ENCODE assay signal across 1 cellular context in the genomic region with DNA sequence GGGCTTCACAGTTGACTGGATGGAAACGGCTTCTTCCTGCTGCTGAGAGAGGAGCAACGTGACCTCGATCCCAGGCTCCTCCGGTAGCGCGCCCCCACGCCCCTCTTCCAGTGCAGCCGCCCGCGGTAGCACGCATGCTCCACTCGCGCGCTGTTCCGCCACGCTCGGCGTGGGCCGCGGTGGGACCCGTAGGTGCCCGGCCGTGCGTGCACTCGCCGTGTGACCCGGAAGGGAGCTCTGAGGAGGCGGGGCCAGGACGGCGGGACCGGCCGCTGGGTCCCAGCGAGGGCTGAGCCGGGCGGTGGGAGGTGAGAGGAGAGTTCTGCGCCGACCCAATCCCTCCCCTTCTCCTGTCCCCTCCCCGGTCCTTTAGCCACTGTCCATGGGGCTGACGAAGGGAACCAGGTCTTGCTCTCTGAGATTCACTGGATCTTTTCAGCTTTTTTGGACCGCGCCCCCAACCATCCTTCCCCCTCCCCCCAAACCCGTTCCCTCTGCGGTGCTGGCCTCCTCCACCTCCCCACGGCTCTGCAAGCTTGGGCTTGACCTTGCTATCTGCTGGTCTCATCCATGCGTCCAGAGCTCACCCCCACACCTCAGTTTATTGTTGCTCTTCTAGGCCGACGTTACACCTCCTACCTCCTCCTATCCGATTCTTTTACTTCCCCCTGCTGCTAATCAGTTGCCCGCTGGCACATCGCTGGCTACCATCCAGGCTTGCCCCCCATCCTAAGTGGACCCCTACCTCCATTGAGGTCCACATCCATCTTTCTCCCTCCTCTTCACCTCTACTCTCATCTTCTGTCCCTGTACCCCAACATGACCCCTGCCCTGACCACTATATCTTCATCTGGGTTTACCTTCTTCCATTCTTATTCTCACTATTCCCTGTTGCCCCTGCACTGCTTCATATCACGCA.
TF ChIP-seq lines count a peak whose summit lies in the region.

A gene (plus strand): TSS at position 255 of the 919 bp plus-strand sequence. CDS start 2,115 bp downstream, outside the sequence.

TF ChIP-seq in H1, 55 proteins besides CTCF, POLR2A, EP300 and RAD21 (continues in another document):
- no peak for TF ChIP-seq BRCA1 (IDR thresholded peaks at IDR 0.05; ENCODE audit: low read depth, low read length)
- TF ChIP-seq RFX5 (IDR thresholded peaks at IDR 0.05; ENCODE audit: borderline replicate concordance, low read depth, low read length), result no peak
- TF ChIP-seq PHF8 (conservative IDR thresholded peaks at IDR 0.05; ENCODE audit: low read depth, low read length), result peak; percentile 60
- no peak for TF ChIP-seq CBX5 (IDR thresholded peaks at IDR 0.05; ENCODE audit: low read depth, low read length)
- no peak for TF ChIP-seq NANOG (IDR thresholded peaks at IDR 0.05; ENCODE audit: insufficient read depth, low read depth, low read length, poor library complexity, severe bottlenecking)
- no peak for TF ChIP-seq KDM5A (IDR thresholded peaks at IDR 0.05; ENCODE audit: low read length)
- TF ChIP-seq HDAC2 (IDR thresholded peaks at IDR 0.05; ENCODE audit: borderline replicate concordance in 1 of 2, low read depth in 2 of 2, low read length in 2 of 2), result peak; percentile 82 to 89; a peak in 2 of 4 replicates
- no peak for TF ChIP-seq EZH2 (IDR thresholded peaks at IDR 0.05; ENCODE audit: low read depth, low read length, severe bottlenecking)
- TF ChIP-seq, protein P1, sequence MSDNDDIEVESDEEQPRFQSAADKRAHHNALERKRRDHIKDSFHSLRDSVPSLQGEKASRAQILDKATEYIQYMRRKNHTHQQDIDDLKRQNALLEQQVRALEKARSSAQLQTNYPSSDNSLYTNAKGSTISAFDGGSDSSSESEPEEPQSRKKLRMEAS (IDR thresholded peaks at IDR 0.05), result peak; percentile 78
- TF ChIP-seq JUN (IDR thresholded peaks at IDR 0.05; ENCODE audit: low read depth, low read length), result no peak
- no peak for TF ChIP-seq SAP30 (IDR thresholded peaks at IDR 0.05; ENCODE audit: insufficient read depth, insufficient replicate concordance, low read length)
- TF ChIP-seq CTBP2 (IDR thresholded peaks at IDR 0.05; ENCODE audit: borderline replicate concordance, insufficient read depth, insufficient read length, low read length), result no peak
- no peak for TF ChIP-seq SP4 (IDR thresholded peaks at IDR 0.05; ENCODE audit: low read length)
- no peak for TF ChIP-seq CEBPB (IDR thresholded peaks at IDR 0.05; ENCODE audit: low read depth, low read length)
- no peak for TF ChIP-seq SIX5 (IDR thresholded peaks at IDR 0.05; ENCODE audit: low read depth, low read length)
- TF ChIP-seq SIRT6 (IDR thresholded peaks at IDR 0.05; ENCODE audit: low read length), result no peak
- peak; percentile 8; the same call in 1 of the 2 replicates for TF ChIP-seq CREB1 (IDR thresholded peaks at IDR 0.05)
- TF ChIP-seq TCF12 (IDR thresholded peaks at IDR 0.05; ENCODE audit: low read depth, low read length), result no peak
- TF ChIP-seq TEAD4 (IDR thresholded peaks at IDR 0.05; ENCODE audit: low read depth, low read length), result no peak; the same call in 1 of the 2 replicates
- peak; percentile 77 for TF ChIP-seq BACH1 (IDR thresholded peaks at IDR 0.05; ENCODE audit: low read length)
- no peak for TF ChIP-seq ZNF274 (IDR thresholded peaks at IDR 0.05; ENCODE audit: borderline replicate concordance, extremely low read depth, low read length)
- TF ChIP-seq SP2 (IDR thresholded peaks at IDR 0.05; ENCODE audit: low read length), result no peak
- TF ChIP-seq CBX8 (IDR thresholded peaks at IDR 0.05; ENCODE audit: borderline replicate concordance, low read depth, low read length), result no peak
- TF ChIP-seq, protein P2, sequence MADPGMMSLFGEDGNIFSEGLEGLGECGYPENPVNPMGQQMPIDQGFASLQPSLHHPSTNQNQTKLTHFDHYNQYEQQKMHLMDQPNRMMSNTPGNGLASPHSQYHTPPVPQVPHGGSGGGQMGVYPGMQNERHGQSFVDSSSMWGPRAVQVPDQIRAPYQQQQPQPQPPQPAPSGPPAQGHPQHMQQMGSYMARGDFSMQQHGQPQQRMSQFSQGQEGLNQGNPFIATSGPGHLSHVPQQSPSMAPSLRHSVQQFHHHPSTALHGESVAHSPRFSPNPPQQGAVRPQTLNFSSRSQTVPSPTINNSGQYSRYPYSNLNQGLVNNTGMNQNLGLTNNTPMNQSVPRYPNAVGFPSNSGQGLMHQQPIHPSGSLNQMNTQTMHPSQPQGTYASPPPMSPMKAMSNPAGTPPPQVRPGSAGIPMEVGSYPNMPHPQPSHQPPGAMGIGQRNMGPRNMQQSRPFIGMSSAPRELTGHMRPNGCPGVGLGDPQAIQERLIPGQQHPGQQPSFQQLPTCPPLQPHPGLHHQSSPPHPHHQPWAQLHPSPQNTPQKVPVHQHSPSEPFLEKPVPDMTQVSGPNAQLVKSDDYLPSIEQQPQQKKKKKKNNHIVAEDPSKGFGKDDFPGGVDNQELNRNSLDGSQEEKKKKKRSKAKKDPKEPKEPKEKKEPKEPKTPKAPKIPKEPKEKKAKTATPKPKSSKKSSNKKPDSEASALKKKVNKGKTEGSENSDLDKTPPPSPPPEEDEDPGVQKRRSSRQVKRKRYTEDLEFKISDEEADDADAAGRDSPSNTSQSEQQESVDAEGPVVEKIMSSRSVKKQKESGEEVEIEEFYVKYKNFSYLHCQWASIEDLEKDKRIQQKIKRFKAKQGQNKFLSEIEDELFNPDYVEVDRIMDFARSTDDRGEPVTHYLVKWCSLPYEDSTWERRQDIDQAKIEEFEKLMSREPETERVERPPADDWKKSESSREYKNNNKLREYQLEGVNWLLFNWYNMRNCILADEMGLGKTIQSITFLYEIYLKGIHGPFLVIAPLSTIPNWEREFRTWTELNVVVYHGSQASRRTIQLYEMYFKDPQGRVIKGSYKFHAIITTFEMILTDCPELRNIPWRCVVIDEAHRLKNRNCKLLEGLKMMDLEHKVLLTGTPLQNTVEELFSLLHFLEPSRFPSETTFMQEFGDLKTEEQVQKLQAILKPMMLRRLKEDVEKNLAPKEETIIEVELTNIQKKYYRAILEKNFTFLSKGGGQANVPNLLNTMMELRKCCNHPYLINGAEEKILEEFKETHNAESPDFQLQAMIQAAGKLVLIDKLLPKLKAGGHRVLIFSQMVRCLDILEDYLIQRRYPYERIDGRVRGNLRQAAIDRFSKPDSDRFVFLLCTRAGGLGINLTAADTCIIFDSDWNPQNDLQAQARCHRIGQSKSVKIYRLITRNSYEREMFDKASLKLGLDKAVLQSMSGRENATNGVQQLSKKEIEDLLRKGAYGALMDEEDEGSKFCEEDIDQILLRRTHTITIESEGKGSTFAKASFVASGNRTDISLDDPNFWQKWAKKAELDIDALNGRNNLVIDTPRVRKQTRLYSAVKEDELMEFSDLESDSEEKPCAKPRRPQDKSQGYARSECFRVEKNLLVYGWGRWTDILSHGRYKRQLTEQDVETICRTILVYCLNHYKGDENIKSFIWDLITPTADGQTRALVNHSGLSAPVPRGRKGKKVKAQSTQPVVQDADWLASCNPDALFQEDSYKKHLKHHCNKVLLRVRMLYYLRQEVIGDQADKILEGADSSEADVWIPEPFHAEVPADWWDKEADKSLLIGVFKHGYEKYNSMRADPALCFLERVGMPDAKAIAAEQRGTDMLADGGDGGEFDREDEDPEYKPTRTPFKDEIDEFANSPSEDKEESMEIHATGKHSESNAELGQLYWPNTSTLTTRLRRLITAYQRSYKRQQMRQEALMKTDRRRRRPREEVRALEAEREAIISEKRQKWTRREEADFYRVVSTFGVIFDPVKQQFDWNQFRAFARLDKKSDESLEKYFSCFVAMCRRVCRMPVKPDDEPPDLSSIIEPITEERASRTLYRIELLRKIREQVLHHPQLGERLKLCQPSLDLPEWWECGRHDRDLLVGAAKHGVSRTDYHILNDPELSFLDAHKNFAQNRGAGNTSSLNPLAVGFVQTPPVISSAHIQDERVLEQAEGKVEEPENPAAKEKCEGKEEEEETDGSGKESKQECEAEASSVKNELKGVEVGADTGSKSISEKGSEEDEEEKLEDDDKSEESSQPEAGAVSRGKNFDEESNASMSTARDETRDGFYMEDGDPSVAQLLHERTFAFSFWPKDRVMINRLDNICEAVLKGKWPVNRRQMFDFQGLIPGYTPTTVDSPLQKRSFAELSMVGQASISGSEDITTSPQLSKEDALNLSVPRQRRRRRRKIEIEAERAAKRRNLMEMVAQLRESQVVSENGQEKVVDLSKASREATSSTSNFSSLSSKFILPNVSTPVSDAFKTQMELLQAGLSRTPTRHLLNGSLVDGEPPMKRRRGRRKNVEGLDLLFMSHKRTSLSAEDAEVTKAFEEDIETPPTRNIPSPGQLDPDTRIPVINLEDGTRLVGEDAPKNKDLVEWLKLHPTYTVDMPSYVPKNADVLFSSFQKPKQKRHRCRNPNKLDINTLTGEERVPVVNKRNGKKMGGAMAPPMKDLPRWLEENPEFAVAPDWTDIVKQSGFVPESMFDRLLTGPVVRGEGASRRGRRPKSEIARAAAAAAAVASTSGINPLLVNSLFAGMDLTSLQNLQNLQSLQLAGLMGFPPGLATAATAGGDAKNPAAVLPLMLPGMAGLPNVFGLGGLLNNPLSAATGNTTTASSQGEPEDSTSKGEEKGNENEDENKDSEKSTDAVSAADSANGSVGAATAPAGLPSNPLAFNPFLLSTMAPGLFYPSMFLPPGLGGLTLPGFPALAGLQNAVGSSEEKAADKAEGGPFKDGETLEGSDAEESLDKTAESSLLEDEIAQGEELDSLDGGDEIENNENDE (IDR thresholded peaks at IDR 0.05; ENCODE audit: insufficient replicate concordance, low read length), result no peak
- TF ChIP-seq RNF2 (IDR thresholded peaks at IDR 0.05; ENCODE audit: borderline replicate concordance, low read depth, low read length, missing control alignments, poor library complexity, severe bottlenecking), result no peak
- no peak for TF ChIP-seq SP1 (IDR thresholded peaks at IDR 0.05; ENCODE audit: low read depth, low read length)
- TF ChIP-seq, protein P3, sequence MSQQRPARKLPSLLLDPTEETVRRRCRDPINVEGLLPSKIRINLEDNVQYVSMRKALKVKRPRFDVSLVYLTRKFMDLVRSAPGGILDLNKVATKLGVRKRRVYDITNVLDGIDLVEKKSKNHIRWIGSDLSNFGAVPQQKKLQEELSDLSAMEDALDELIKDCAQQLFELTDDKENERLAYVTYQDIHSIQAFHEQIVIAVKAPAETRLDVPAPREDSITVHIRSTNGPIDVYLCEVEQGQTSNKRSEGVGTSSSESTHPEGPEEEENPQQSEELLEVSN (IDR thresholded peaks at IDR 0.05), result no peak
- no peak for TF ChIP-seq SRF (IDR thresholded peaks at IDR 0.05; ENCODE audit: low read depth, low read length)
- TF ChIP-seq RXRA (IDR thresholded peaks at IDR 0.05; ENCODE audit: insufficient read depth, low read depth, low read length), result no peak
- no peak for TF ChIP-seq GTF2F1 (IDR thresholded peaks at IDR 0.05; ENCODE audit: borderline replicate concordance, low read depth, low read length)
- TF ChIP-seq RBBP5 (IDR thresholded peaks at IDR 0.05; ENCODE audit: borderline replicate concordance, low read depth, low read length), result peak; percentile 91; the same call in 1 of the 2 replicates
- no peak for TF ChIP-seq TAF1 (IDR thresholded peaks at IDR 0.05; ENCODE audit: low read depth, low read length)
- TF ChIP-seq HDAC6 (IDR thresholded peaks at IDR 0.05; ENCODE audit: low read depth, low read length), result no peak
- TF ChIP-seq ASH2L (IDR thresholded peaks at IDR 0.05; ENCODE audit: low read length), result peak; percentile 78
- peak; percentile 73 for TF ChIP-seq POLR2AphosphoS5 (IDR thresholded peaks at IDR 0.05; ENCODE audit: low read depth, low read length)
- TF ChIP-seq GABPA (IDR thresholded peaks at IDR 0.05; ENCODE audit: borderline replicate concordance, insufficient read depth, low read length), result no peak
- no peak for TF ChIP-seq JUND (IDR thresholded peaks at IDR 0.05; ENCODE audit: low read length)
- TF ChIP-seq, protein P4, sequence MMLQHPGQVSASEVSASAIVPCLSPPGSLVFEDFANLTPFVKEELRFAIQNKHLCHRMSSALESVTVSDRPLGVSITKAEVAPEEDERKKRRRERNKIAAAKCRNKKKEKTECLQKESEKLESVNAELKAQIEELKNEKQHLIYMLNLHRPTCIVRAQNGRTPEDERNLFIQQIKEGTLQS (IDR thresholded peaks at IDR 0.05; ENCODE audit: insufficient read depth, low read depth, low read length), result no peak
- TF ChIP-seq, protein P5, sequence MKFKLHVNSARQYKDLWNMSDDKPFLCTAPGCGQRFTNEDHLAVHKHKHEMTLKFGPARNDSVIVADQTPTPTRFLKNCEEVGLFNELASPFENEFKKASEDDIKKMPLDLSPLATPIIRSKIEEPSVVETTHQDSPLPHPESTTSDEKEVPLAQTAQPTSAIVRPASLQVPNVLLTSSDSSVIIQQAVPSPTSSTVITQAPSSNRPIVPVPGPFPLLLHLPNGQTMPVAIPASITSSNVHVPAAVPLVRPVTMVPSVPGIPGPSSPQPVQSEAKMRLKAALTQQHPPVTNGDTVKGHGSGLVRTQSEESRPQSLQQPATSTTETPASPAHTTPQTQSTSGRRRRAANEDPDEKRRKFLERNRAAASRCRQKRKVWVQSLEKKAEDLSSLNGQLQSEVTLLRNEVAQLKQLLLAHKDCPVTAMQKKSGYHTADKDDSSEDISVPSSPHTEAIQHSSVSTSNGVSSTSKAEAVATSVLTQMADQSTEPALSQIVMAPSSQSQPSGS (IDR thresholded peaks at IDR 0.05; ENCODE audit: low read length), result no peak
- TF ChIP-seq, protein P6, sequence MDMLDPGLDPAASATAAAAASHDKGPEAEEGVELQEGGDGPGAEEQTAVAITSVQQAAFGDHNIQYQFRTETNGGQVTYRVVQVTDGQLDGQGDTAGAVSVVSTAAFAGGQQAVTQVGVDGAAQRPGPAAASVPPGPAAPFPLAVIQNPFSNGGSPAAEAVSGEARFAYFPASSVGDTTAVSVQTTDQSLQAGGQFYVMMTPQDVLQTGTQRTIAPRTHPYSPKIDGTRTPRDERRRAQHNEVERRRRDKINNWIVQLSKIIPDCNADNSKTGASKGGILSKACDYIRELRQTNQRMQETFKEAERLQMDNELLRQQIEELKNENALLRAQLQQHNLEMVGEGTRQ (IDR thresholded peaks at IDR 0.05; ENCODE audit: low read length), result 0 out of 2 replicates have a peak, but pooled peaks have one; percentile 1
- TF ChIP-seq FOSL1 (IDR thresholded peaks at IDR 0.05; ENCODE audit: insufficient read depth, low read depth, low read length), result no peak
- peak; percentile 87 for TF ChIP-seq KDM4A (IDR thresholded peaks at IDR 0.05; ENCODE audit: low read depth, low read length, severe bottlenecking)
- TF ChIP-seq TAF7 (optimal IDR thresholded peaks at IDR 0.05; ENCODE audit: borderline replicate concordance, low read depth, low read length), result peak; percentile 74
- 0 out of 2 replicates have a peak, but pooled peaks have one; percentile 24 for TF ChIP-seq SUZ12 (IDR thresholded peaks at IDR 0.05; ENCODE audit: low read length)
- no peak for TF ChIP-seq MAFK (IDR thresholded peaks at IDR 0.05; ENCODE audit: low read depth, low read length)
- TF ChIP-seq TBP (IDR thresholded peaks at IDR 0.05; ENCODE audit: low read depth, low read length), result peak; percentile 54
- TF ChIP-seq POU5F1 (IDR thresholded peaks at IDR 0.05; ENCODE audit: low read depth, low read length), result no peak
- TF ChIP-seq KDM1A (IDR thresholded peaks at IDR 0.05; ENCODE audit: borderline replicate concordance, low read length), result 0 out of 2 replicates have a peak, but pooled peaks have one; percentile 10
- peak; percentile 51; the same call in 1 of the 2 replicates for TF ChIP-seq EGR1 (IDR thresholded peaks at IDR 0.05; ENCODE audit: borderline replicate concordance, low read depth, low read length)
- peak; percentile 53 to 81; a peak in 2 of 4 replicates for TF ChIP-seq SIN3A (conservative IDR thresholded peaks at IDR 0.05 in 1 of 2, IDR thresholded peaks at IDR 0.05 in 1 of 2; ENCODE audit: low read depth in 1 of 2, low read length in 2 of 2)
- no peak for TF ChIP-seq BCL11A (IDR thresholded peaks at IDR 0.05; ENCODE audit: low read depth in 2 of 2, low read length in 2 of 2)
- no peak for TF ChIP-seq CHD1 (IDR thresholded peaks at IDR 0.05; ENCODE audit: low read depth, low read length)
- no peak for TF ChIP-seq CHD2 (IDR thresholded peaks at IDR 0.05; ENCODE audit: low read length)
- TF ChIP-seq YY1 (IDR thresholded peaks at IDR 0.05; ENCODE audit: low read depth, low read length), result no peak
